1 cellular context compared by ENCODE assay signal in the genomic region with DNA sequence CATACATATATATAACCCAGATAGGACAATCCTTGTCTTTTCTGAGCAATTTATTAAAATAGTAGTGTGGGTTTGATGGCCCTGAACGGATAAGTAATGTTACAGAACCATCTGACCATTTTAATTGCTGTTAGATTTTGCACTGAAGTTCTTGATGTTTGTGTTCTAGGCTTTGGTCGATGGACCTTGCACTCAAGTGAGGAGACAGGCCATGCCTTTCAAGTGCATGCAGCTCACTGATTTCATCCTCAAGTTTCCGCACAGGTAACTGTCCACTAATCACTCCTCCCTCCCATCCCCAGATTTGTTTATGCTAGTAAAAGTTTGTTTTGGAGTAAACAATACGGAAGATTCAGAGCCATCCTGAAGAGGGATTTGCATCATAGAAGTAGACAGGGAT.
TF ChIP-seq lines count a peak whose summit lies in the region.

No MANE protein-coding gene starts in this region.

TF ChIP-seq in GM23338, 12 proteins besides CTCF, POLR2A, EP300 and RAD21 (continued from another document):
- TF ChIP-seq ZNF462 (CRISPR knock-in tag; IDR thresholded peaks at IDR 0.05): no peak
- no peak for TF ChIP-seq ETS1 (IDR thresholded peaks at IDR 0.05)
- no peak for TF ChIP-seq NANOG (IDR thresholded peaks at IDR 0.05; ENCODE audit: borderline replicate concordance)
- no peak for TF ChIP-seq EZH2phosphoT487 (IDR thresholded peaks at IDR 0.05; ENCODE audit: unreplicated experiment)
- TF ChIP-seq JUNB (IDR thresholded peaks at IDR 0.05; ENCODE audit: unreplicated experiment): no peak
